Comparison of ENCODE assay signal across 1 cellular context in genomic region chr3:186612721-186613636, GRCh38.
A peak's percentile ranks its signal among the peaks of the same experiment; 100 is the strongest.
TF ChIP-seq lines count a peak whose summit lies in the region.

Gene AHSG (plus strand): TSS chr3:186613060. CDS start chr3:186613142, 82 bp downstream.

TF ChIP-seq in HepG2, 621 proteins besides CTCF, POLR2A, EP300 and RAD21 (continued from another document and continues in another):
- TF ChIP-seq ZC3H4 (CRISPR knock-in tag; IDR thresholded peaks at IDR 0.05; ENCODE audit: borderline replicate concordance), result no peak; the same call in 1 of the 2 replicates
- TF ChIP-seq ZNF737 (CRISPR knock-in tag; IDR thresholded peaks at IDR 0.05; ENCODE audit: borderline replicate concordance), result no peak; the same call in 1 of the 2 replicates
- 0 out of 2 replicates have a peak, but pooled peaks have one; percentile 41 for TF ChIP-seq ZNF143 (CRISPR knock-in tag; IDR thresholded peaks at IDR 0.05)
- TF ChIP-seq ZKSCAN5 (CRISPR knock-in tag; IDR thresholded peaks at IDR 0.05), result no peak
- no peak for TF ChIP-seq SRSF9 (IDR thresholded peaks at IDR 0.05; ENCODE audit: borderline replicate concordance, insufficient read depth, low read depth, low read length, poor library complexity, severe bottlenecking)
- no peak for TF ChIP-seq ZSCAN30 (CRISPR knock-in tag; IDR thresholded peaks at IDR 0.05)
- peak; percentile 89 for TF ChIP-seq KAT8 (CRISPR knock-in tag; IDR thresholded peaks at IDR 0.05)
- TF ChIP-seq CEBPG (CRISPR knock-in tag; IDR thresholded peaks at IDR 0.05), result peak; percentile 93
- 0 out of 2 replicates have a peak, but pooled peaks have one; percentile 52 for TF ChIP-seq ZNF530 (CRISPR knock-in tag; IDR thresholded peaks at IDR 0.05; ENCODE audit: low read depth)
- no peak for TF ChIP-seq RFX1 (IDR thresholded peaks at IDR 0.05)
- no peak for TF ChIP-seq TGIF2 (CRISPR knock-in tag; IDR thresholded peaks at IDR 0.05)
- TF ChIP-seq RAD51 (IDR thresholded peaks at IDR 0.05; ENCODE audit: borderline replicate concordance), result no peak
- no peak for TF ChIP-seq NFE2 (CRISPR knock-in tag; IDR thresholded peaks at IDR 0.05)
- TF ChIP-seq ZSCAN12 (CRISPR knock-in tag; IDR thresholded peaks at IDR 0.05), result peak; percentile 56; the same call in 1 of the 2 replicates
- TF ChIP-seq ZNF747 (CRISPR knock-in tag; IDR thresholded peaks at IDR 0.05; ENCODE audit: borderline replicate concordance), result peak; percentile 90; the same call in 1 of the 2 replicates
- no peak; the same call in 1 of the 2 replicates for TF ChIP-seq ZNF776 (CRISPR knock-in tag; IDR thresholded peaks at IDR 0.05)
- TF ChIP-seq ZBTB34 (CRISPR knock-in tag; IDR thresholded peaks at IDR 0.05), result peak; percentile 94
- TF ChIP-seq ZNF879 (CRISPR knock-in tag; IDR thresholded peaks at IDR 0.05), result peak; percentile 80
- peak; percentile 71; the same call in 1 of the 2 replicates for TF ChIP-seq SAFB2 (CRISPR knock-in tag; IDR thresholded peaks at IDR 0.05; ENCODE audit: borderline replicate concordance, low read depth)
- TF ChIP-seq ZFP62 (CRISPR knock-in tag; IDR thresholded peaks at IDR 0.05), result no peak
- TF ChIP-seq NKX3-1 (CRISPR knock-in tag; IDR thresholded peaks at IDR 0.05), result peak; percentile 69
- no peak for TF ChIP-seq PRPF4 (IDR thresholded peaks at IDR 0.05; ENCODE audit: low read depth, low read length, poor library complexity, severe bottlenecking)
- no peak for TF ChIP-seq PRDM4 (CRISPR knock-in tag; IDR thresholded peaks at IDR 0.05; ENCODE audit: borderline replicate concordance)
- TF ChIP-seq ZC3H13 (CRISPR knock-in tag; IDR thresholded peaks at IDR 0.05), result peak; percentile 98
- peak; percentile 51; the same call in 1 of the 2 replicates for TF ChIP-seq PHF8 (CRISPR knock-in tag; IDR thresholded peaks at IDR 0.05)
- TF ChIP-seq HMG20B (CRISPR knock-in tag; conservative IDR thresholded peaks at IDR 0.05), result peak; percentile 61; the same call in 1 of the 2 replicates
- TF ChIP-seq, protein P1, sequence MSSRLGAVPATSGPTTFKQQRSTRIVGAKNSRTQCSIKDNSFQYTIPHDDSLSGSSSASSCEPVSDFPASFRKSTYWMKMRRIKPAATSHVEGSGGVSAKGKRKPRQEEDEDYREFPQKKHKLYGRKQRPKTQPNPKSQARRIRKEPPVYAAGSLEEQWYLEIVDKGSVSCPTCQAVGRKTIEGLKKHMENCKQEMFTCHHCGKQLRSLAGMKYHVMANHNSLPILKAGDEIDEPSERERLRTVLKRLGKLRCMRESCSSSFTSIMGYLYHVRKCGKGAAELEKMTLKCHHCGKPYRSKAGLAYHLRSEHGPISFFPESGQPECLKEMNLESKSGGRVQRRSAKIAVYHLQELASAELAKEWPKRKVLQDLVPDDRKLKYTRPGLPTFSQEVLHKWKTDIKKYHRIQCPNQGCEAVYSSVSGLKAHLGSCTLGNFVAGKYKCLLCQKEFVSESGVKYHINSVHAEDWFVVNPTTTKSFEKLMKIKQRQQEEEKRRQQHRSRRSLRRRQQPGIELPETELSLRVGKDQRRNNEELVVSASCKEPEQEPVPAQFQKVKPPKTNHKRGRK (CRISPR knock-in tag; IDR thresholded peaks at IDR 0.05), result no peak
- peak; percentile 50; the same call in 1 of the 2 replicates for TF ChIP-seq HNRNPL (IDR thresholded peaks at IDR 0.05; ENCODE audit: low read depth, low read length)
- peak; percentile 78; the same call in 1 of the 2 replicates for TF ChIP-seq ZMYM4 (CRISPR knock-in tag; IDR thresholded peaks at IDR 0.05)
- peak; percentile 76 for TF ChIP-seq UBTF (CRISPR knock-in tag; IDR thresholded peaks at IDR 0.05)
- TF ChIP-seq, protein P2, sequence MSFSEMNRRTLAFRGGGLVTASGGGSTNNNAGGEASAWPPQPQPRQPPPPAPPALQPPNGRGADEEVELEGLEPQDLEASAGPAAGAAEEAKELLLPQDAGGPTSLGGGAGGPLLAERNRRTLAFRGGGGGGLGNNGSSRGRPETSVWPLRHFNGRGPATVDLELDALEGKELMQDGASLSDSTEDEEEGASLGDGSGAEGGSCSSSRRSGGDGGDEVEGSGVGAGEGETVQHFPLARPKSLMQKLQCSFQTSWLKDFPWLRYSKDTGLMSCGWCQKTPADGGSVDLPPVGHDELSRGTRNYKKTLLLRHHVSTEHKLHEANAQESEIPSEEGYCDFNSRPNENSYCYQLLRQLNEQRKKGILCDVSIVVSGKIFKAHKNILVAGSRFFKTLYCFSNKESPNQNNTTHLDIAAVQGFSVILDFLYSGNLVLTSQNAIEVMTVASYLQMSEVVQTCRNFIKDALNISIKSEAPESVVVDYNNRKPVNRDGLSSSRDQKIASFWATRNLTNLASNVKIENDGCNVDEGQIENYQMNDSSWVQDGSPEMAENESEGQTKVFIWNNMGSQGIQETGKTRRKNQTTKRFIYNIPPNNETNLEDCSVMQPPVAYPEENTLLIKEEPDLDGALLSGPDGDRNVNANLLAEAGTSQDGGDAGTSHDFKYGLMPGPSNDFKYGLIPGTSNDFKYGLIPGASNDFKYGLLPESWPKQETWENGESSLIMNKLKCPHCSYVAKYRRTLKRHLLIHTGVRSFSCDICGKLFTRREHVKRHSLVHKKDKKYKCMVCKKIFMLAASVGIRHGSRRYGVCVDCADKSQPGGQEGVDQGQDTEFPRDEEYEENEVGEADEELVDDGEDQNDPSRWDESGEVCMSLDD (CRISPR knock-in tag; IDR thresholded peaks at IDR 0.05; ENCODE audit: borderline replicate concordance), result peak; percentile 100
- TF ChIP-seq PTBP1 (IDR thresholded peaks at IDR 0.05; ENCODE audit: low read depth, low read length, poor library complexity, severe bottlenecking), result no peak
- no peak for TF ChIP-seq ZNF564 (CRISPR knock-in tag; IDR thresholded peaks at IDR 0.05)
- TF ChIP-seq ZNF746 (CRISPR knock-in tag; IDR thresholded peaks at IDR 0.05), result peak; percentile 45; the same call in 1 of the 2 replicates
- TF ChIP-seq TRIM24 (CRISPR knock-in tag; IDR thresholded peaks at IDR 0.05), result peak; percentile 92
- no peak for TF ChIP-seq RNF2 (conservative IDR thresholded peaks at IDR 0.05; ENCODE audit: low read depth)
- no peak for TF ChIP-seq ZNF207 (IDR thresholded peaks at IDR 0.05; ENCODE audit: borderline replicate concordance)
- TF ChIP-seq, protein P3, sequence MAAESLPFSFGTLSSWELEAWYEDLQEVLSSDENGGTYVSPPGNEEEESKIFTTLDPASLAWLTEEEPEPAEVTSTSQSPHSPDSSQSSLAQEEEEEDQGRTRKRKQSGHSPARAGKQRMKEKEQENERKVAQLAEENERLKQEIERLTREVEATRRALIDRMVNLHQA (CRISPR knock-in tag; IDR thresholded peaks at IDR 0.05), result peak; percentile 86
- no peak for TF ChIP-seq ZNF496 (CRISPR knock-in tag; IDR thresholded peaks at IDR 0.05; ENCODE audit: insufficient replicate concordance)
- TF ChIP-seq NFYB (CRISPR knock-in tag; IDR thresholded peaks at IDR 0.05), result no peak
- peak; percentile 74 for TF ChIP-seq SIX1 (CRISPR knock-in tag; IDR thresholded peaks at IDR 0.05; ENCODE audit: borderline replicate concordance)
- peak; percentile 87 for TF ChIP-seq SALL1 (CRISPR knock-in tag; IDR thresholded peaks at IDR 0.05)
- TF ChIP-seq, protein P4, sequence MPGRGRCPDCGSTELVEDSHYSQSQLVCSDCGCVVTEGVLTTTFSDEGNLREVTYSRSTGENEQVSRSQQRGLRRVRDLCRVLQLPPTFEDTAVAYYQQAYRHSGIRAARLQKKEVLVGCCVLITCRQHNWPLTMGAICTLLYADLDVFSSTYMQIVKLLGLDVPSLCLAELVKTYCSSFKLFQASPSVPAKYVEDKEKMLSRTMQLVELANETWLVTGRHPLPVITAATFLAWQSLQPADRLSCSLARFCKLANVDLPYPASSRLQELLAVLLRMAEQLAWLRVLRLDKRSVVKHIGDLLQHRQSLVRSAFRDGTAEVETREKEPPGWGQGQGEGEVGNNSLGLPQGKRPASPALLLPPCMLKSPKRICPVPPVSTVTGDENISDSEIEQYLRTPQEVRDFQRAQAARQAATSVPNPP (CRISPR knock-in tag; IDR thresholded peaks at IDR 0.05), result peak; percentile 85; the same call in 1 of the 2 replicates
- peak; percentile 79; the same call in 1 of the 2 replicates for TF ChIP-seq MAF1 (CRISPR knock-in tag; IDR thresholded peaks at IDR 0.05; ENCODE audit: borderline replicate concordance)
- TF ChIP-seq ZNF274 (CRISPR knock-in tag; IDR thresholded peaks at IDR 0.05), result no peak; the same call in 1 of the 2 replicates
- TF ChIP-seq, protein P5, sequence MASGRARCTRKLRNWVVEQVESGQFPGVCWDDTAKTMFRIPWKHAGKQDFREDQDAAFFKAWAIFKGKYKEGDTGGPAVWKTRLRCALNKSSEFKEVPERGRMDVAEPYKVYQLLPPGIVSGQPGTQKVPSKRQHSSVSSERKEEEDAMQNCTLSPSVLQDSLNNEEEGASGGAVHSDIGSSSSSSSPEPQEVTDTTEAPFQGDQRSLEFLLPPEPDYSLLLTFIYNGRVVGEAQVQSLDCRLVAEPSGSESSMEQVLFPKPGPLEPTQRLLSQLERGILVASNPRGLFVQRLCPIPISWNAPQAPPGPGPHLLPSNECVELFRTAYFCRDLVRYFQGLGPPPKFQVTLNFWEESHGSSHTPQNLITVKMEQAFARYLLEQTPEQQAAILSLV (CRISPR knock-in tag; IDR thresholded peaks at IDR 0.05; ENCODE audit: borderline replicate concordance), result peak; percentile 87
- TF ChIP-seq TSC22D2 (CRISPR knock-in tag; IDR thresholded peaks at IDR 0.05; ENCODE audit: borderline replicate concordance), result peak; percentile 58; the same call in 1 of the 2 replicates
